1 cellular context compared by ENCODE assay signal in the genomic region with DNA sequence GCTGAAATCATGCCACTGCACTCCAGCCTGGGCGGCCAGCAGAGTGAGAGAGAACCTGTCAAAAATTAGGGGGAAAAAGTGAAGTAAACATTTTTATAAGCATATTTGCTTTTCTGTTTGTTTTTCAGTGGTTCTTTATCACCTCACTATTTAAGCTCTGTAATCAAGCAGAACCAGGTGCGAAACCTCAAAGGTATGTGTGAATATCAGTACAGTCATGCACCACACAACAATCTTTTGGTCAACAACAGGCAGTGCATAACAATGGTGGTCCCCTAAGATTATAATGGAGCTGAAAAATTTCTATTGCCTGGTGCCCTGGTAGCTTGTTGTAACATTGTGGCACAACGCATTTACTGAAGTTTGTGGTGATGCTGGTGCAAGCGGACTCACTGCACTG.
TF ChIP-seq lines count a peak whose summit lies in the region.

No MANE protein-coding gene starts in this region.

TF ChIP-seq in WTC11, 78 proteins besides CTCF, POLR2A, EP300 and RAD21 (continued from another document):
- TF ChIP-seq, protein P1, sequence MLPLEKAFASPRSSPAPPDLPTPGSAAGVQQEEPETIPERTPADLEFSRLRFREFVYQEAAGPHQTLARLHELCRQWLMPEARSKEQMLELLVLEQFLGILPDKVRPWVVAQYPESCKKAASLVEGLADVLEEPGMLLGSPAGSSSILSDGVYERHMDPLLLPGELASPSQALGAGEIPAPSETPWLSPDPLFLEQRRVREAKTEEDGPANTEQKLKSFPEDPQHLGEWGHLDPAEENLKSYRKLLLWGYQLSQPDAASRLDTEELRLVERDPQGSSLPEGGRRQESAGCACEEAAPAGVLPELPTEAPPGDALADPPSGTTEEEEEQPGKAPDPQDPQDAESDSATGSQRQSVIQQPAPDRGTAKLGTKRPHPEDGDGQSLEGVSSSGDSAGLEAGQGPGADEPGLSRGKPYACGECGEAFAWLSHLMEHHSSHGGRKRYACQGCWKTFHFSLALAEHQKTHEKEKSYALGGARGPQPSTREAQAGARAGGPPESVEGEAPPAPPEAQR (CRISPR knock-in tag; IDR thresholded peaks at IDR 0.05) = no peak
- TF ChIP-seq, protein P2, sequence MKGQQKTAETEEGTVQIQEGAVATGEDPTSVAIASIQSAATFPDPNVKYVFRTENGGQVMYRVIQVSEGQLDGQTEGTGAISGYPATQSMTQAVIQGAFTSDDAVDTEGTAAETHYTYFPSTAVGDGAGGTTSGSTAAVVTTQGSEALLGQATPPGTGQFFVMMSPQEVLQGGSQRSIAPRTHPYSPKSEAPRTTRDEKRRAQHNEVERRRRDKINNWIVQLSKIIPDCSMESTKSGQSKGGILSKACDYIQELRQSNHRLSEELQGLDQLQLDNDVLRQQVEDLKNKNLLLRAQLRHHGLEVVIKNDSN (CRISPR knock-in tag; IDR thresholded peaks at IDR 0.05) = no peak
- TF ChIP-seq, protein P3, sequence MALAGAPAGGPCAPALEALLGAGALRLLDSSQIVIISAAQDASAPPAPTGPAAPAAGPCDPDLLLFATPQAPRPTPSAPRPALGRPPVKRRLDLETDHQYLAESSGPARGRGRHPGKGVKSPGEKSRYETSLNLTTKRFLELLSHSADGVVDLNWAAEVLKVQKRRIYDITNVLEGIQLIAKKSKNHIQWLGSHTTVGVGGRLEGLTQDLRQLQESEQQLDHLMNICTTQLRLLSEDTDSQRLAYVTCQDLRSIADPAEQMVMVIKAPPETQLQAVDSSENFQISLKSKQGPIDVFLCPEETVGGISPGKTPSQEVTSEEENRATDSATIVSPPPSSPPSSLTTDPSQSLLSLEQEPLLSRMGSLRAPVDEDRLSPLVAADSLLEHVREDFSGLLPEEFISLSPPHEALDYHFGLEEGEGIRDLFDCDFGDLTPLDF (CRISPR knock-in tag; IDR thresholded peaks at IDR 0.05) = no peak
- TF ChIP-seq ZNF121 (CRISPR knock-in tag; IDR thresholded peaks at IDR 0.05) = no peak
